ENCODE assay signal across 13 cellular contexts in the genomic region with DNA sequence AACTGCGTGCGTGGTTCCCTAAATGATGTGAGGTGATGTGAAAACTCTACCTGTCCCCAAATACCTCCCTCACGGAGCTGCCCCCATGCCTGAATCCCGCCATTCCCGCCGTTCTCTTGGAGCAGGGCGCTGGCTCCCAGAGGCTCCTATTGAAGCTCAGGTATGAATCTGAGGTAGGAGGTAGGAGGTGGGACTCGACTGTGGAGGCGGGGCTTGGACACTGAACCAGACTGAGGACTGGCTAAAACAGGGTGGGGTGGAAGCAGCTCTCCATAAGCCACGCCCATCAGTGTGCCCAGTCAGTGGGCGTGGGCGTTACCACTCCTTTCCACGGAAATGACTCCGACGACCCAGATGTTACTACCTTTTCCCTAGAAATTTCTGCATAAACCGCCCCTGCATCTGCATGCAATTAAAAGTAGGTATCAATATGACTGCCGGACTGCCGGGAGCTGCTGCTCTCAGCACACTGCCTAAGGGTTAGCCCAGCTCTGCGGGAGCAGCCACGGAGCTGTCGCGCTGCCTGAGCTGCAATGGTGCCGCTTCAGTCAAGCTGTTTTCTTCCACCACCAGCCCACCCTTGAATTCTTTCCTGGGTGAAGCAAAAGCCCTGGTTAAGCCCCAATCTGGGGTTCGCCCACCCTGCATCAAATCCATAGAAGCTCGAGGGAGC. TPM values are rescaled to one million over a fixed set of nuclear protein-coding genes. Genes with fewer than 3 reads are reported as not detected.
DNase-seq lines count a peak whose midpoint lies in the region; ATAC-seq, FAIRE-seq and TF ChIP-seq lines count a peak whose summit lies in the region.
"Had no signal": no experiment of that assay in that cellular context is flagged by ENCODE, and none has a peak within 500 bp of the region (broad histone marks: within the 10 kb centered on the region; RNA-seq: fewer than 3 reads in every experiment).

No MANE protein-coding gene starts in this region.

- H3K4me1 ChIP-seq in HCT116 (ENCODE audit: control insufficient read depth in 1 of 2, insufficient read depth in 2 of 2, low read length in 2 of 2) = peaks cover 0 to 8% of the 10 kb centered on the region in 2 experiments; a peak in 1 of 4 replicates
- H3K4me1 ChIP-seq in K562 (replicated peaks in 1 of 2; ENCODE audit: control insufficient read depth in 2 of 2, insufficient read depth in 2 of 2, low read length in 2 of 2) = peaks cover 0 to 8% of the 10 kb centered on the region in 2 experiments; a peak in 3 of 5 replicates
- no peaks in the 10 kb centered on the region for H3K4me1 ChIP-seq in osteoblast (ENCODE audit: insufficient read depth, low read length)

- BruUV-seq in HCT116 (replicated peaks; lab: Mats Ljungman, UMichigan) = no TSS peak
- BruUV-seq in K562 (replicated peaks; lab: Mats Ljungman, UMichigan) = no TSS peak

- H3K4me3 ChIP-seq in AG10803 (ENCODE audit: low read length) (peak overlapping the region; percentile 53), HCT116 (replicated peaks in 1 of 2; ENCODE audit: low read depth in 1 of 2, low read length in 2 of 2) (no peak overlapping the region), K562 (no peak overlapping the region), osteoblast (ENCODE audit: insufficient read depth, low read length) (peak overlapping the region; percentile 44)

- TF ChIP-seq CTCF in AG10803 (conservative IDR thresholded peaks at IDR 0.05; ENCODE audit: low read length) (no peak), HCT116 (IDR thresholded peaks at IDR 0.05 in 2 of 3, conservative IDR thresholded peaks at IDR 0.05 in 1 of 3; ENCODE audit: borderline replicate concordance in 1 of 3, insufficient read depth in 1 of 3, low read depth in 2 of 3, low read length in 2 of 3) (no peak), K562 (IDR thresholded peaks at IDR 0.05 in 2 of 3, conservative IDR thresholded peaks at IDR 0.05 in 1 of 3; ENCODE audit: insufficient read depth in 2 of 3, low read depth in 1 of 3, low read length in 3 of 3) (no peak), osteoblast (IDR thresholded peaks at IDR 0.05; ENCODE audit: extremely low read depth, low read depth, low read length) (no peak)

- H4K20me1 ChIP-seq in HCT116 (ENCODE audit: insufficient read depth) (no peaks in the 10 kb centered on the region), K562 (replicated peaks; ENCODE audit: control insufficient read depth, insufficient read depth, low read length) (0 out of 2 replicates have a peak, but pooled peaks cover 4% of the 10 kb centered on the region), osteoblast (ENCODE audit: insufficient read depth, low read length) (no peaks in the 10 kb centered on the region)

- H2AFZ ChIP-seq in HCT116 (ENCODE audit: low read depth, low read length, poor library complexity, severe bottlenecking) (no peak overlapping the region), K562 (ENCODE audit: low read depth, low read length) (no peak overlapping the region), osteoblast (ENCODE audit: low read length) (peak overlapping the region; percentile 12)

- H3K4me2 ChIP-seq in HCT116 (ENCODE audit: low read length) = no peak overlapping the region
- H3K4me2 ChIP-seq in K562 (ENCODE audit: insufficient read depth, low read length) = peak overlapping the region; percentile 10
- peak overlapping the region; percentile 83 for H3K4me2 ChIP-seq in osteoblast (ENCODE audit: insufficient read depth, low read length)

- TF ChIP-seq EP300 in K562 (IDR thresholded peaks at IDR 0.05; ENCODE audit: low read length) = no peak

- DNase-seq in AG10803 (ENCODE audit: low read depth) = peak; percentile 43
- DNase-seq in HCT116 (ENCODE audit: low read depth, low spot score) = no peak
- peak; percentile 37 to 61 (median 49) for DNase-seq in K562 (ENCODE audit: extremely low read depth in 1 of 4, low spot score in 3 of 4)
- no peak for DNase-seq in osteoblast (ENCODE audit: insufficient read length, low spot score, missing footprints)
- no peak for DNase-seq in stimulated activated CD4-positive, alpha-beta T cell treated with anti-CD3 and anti-CD28 coated beads, Interleukin-1b, Interleukin-23, amount 100 ng/mL, for 48 hours
- DNase-seq in hypothalamus (lab: John Stamatoyannopoulos, UW) = no peak
- no peak for DNase-seq in occipital lobe (lab: John Stamatoyannopoulos, UW)
- DNase-seq: cerebellar nuclear complex, foreskin melanocyte had no signal

- H3K9me2 ChIP-seq in HCT116 (ENCODE audit: insufficient read depth) = no peaks in the 10 kb centered on the region

- H3K9ac ChIP-seq in HCT116 (ENCODE audit: low read length) = no peak overlapping the region
- H3K9ac ChIP-seq in K562 (ENCODE audit: insufficient read depth in 1 of 2, low read depth in 2 of 2, low read length in 2 of 2) = no peak overlapping the region; a peak in 2 of 4 replicates

- in situ Hi-C loops in K562 (cut with MboI) = no loop called here

- POLR2A ChIA-PET in HCT116 (lab: Charles Lee) = no interaction called here
- POLR2A ChIA-PET in K562 (lab: Yijun Ruan, JAX) = interaction anchor here (1.0 to 1.1 kb wide), 2 partner anchors 11 to 15 kb away, joined by 3 read pairs; no protein-coding TSS in a partner anchor

- CTCF ChIA-PET in HCT116 (lab: Charles Lee) = no interaction called here
- CTCF ChIA-PET in K562 (lab: Yijun Ruan, JAX; ENCODE audit: low intra/inter-chr PET ratio) = no interaction called here

- TF ChIP-seq RAD21 in HCT116 (IDR thresholded peaks at IDR 0.05; ENCODE audit: low read depth) = no peak
- TF ChIP-seq RAD21 in K562 (CRISPR knock-in tag; conservative IDR thresholded peaks at IDR 0.05 in 1 of 2, IDR thresholded peaks at IDR 0.05 in 1 of 2) = no peak

- H3K27ac ChIP-seq in HCT116 (ENCODE audit: low read depth, low read length) (no peak overlapping the region), K562 (ENCODE audit: extremely low read depth, low read depth, low read length) (no peak overlapping the region), osteoblast (ENCODE audit: low read depth, low read length) (peak overlapping the region; percentile 56)

- TF ChIP-seq POLR2A in HCT116 (IDR thresholded peaks at IDR 0.05; ENCODE audit: borderline replicate concordance, extremely low read depth, insufficient read depth, insufficient read length) (no peak), K562 (conservative IDR thresholded peaks at IDR 0.05) (no peak)

- H3K79me2 ChIP-seq in HCT116 (ENCODE audit: insufficient read depth, low read length) (no peaks in the 10 kb centered on the region), K562 (ENCODE audit: control insufficient read depth, insufficient read depth, low read length) (no peaks in the 10 kb centered on the region), osteoblast (ENCODE audit: insufficient read depth, low read length) (peaks cover 2% of the 10 kb centered on the region)

- ATAC-seq in HCT116 (peak; percentile 80), K562 (peak; percentile 69; the same call in 2 of the 3 replicates), GM21737 (IDR thresholded peaks at IDR 0.05; ENCODE audit: unreplicated experiment) (no peak)
- ATAC-seq: stimulated activated effector memory CD8-positive, alpha-beta T cell treated with anti-CD3 and anti-CD28 coated beads, Interleukin-12 subunit alpha, Interleukin-12 subunit beta, amount 100 ng/mL, for 72 hours had no signal

- RAD21 ChIA-PET in HCT116 (lab: Charles Lee; ENCODE audit: low non-redundant PET in 1 of 2, low total read pairs in 2 of 2, uncharacterized antibody in 2 of 2, unreplicated experiment in 2 of 2) = no interaction called here

- H3K36me3 ChIP-seq in HCT116 (ENCODE audit: control insufficient read depth in 1 of 2, insufficient read depth in 2 of 2, low read length in 2 of 2) (no peaks in the 10 kb centered on the region), K562 (ENCODE audit: control insufficient read depth, insufficient read depth, low read length) (no peaks in the 10 kb centered on the region), osteoblast (ENCODE audit: insufficient read depth, low read length) (no peaks in the 10 kb centered on the region)

- H3K9me1 ChIP-seq in K562 (ENCODE audit: control insufficient read depth, insufficient read depth, low read length) = no peaks in the 10 kb centered on the region

- H3K9me3 ChIP-seq in HCT116 (ENCODE audit: control insufficient read depth in 1 of 2, insufficient read depth in 1 of 2, low read depth in 1 of 2, low read length in 2 of 2) (no peaks in the 10 kb centered on the region), K562 (replicated peaks; ENCODE audit: control insufficient read depth, insufficient read depth, low read depth, low read length) (no peaks in the 10 kb centered on the region), osteoblast (ENCODE audit: low read depth, low read length) (peaks cover 3% of the 10 kb centered on the region)

- intact Hi-C loops in HCT116 (cut with micrococcal nuclease) = loop anchor here (5.0 kb wide), 1 partner anchor 213 kb away; no protein-coding TSS in a partner anchor
- intact Hi-C loops in K562 (cut with micrococcal nuclease) = no loop called here

- no peak for FAIRE-seq in K562 (lab: Jason Lieb, UNC)

- H3K27me3 ChIP-seq in HCT116 (ENCODE audit: insufficient read depth, low read length) (no peaks in the 10 kb centered on the region), K562 (ENCODE audit: control insufficient read depth in 2 of 2, insufficient read depth in 2 of 2, low read length in 2 of 2) (peaks cover 25 to 56% of the 10 kb centered on the region in 2 experiments), osteoblast (ENCODE audit: insufficient read depth, low read length) (no peaks in the 10 kb centered on the region)

- WGBS in K562 (ENCODE audit: insufficient coverage, low coverage, missing lambda C conversion rate) = 10% methylated on average over 25 of the region's 25 CpGs

RNA-seq across cellular contexts. Expression of a gene that starts 41.0 kb away (rescaled TPM):
- total RNA-seq in HCT116 (2021; ENCODE audit: unreplicated experiment) (7.5 TPM), K562 (2014; rRNA removed) (not detected in 2 replicates), K562 (2014; rRNA removed; fragmentation: Illumina TruSeq; extraction: Trizol) (not detected in 2 replicates), K562 (2015; rRNA removed; fragmentation: Illumina TruSeq; extraction: Trizol) (not detected in 2 replicates), K562 (2021) (not detected in 2 replicates), osteoblast (2.5 and 3.2 TPM in 2 replicates), occipital lobe (0.47 TPM)
- 2.0 and 3.0 TPM in 2 replicates for polyA plus RNA-seq in HCT116 (2012)
- not detected in 2 replicates for total RNA-seq in K562 (2011; cell fraction: chromatin; rRNA removed; ENCODE audit: low replicate concordance)
- total RNA-seq in K562 (2011; cell fraction: nucleolus; rRNA removed) = not detected in 2 replicates
- total RNA-seq in K562 (2011; cell fraction: nucleoplasm; rRNA removed) = not detected in 2 replicates
- polyA plus RNA-seq in K562 (2011; rRNA removed) (not detected in 2 replicates), K562 (2014; fragmentation: Illumina TruSeq; extraction: Trizol) (not detected in 2 replicates), K562 (2014; fragmentation: Nextera tagmentation; extraction: Ambion mirVana) (not detected), K562 (2014; rRNA removed) (not detected in 2 replicates)
- not detected in 2 replicates for polyA plus RNA-seq in K562 (2011; cell fraction: cytosol; rRNA removed)
- not detected in 2 replicates for polyA plus RNA-seq in K562 (2011; cell fraction: nucleus; rRNA removed)
- polyA plus RNA-seq in K562 (2012) = not detected in 2 replicates
- not detected in 2 replicates for polyA minus RNA-seq in K562 (2011; rRNA and poly(A)+ RNA removed)
- polyA minus RNA-seq in K562 (2011; cell fraction: cytosol; rRNA and poly(A)+ RNA removed) = 0.36 TPM in 1 of 2 replicates, not detected in the other
- polyA minus RNA-seq in K562 (2011; cell fraction: nucleus; rRNA and poly(A)+ RNA removed) = 0.13 TPM in 1 of 2 replicates, not detected in the other
- total RNA-seq: activated CD8-positive, alpha-beta memory T cell treated with anti-CD3 and anti-CD28 coated beads for 36 hours had no signal

RNA-seq across cellular contexts. Expression of a gene that starts 52.8 kb away (rescaled TPM):
- total RNA-seq in HCT116 (2021; ENCODE audit: unreplicated experiment) (0.22 TPM), K562 (2014; rRNA removed) (not detected in 2 replicates), K562 (2014; rRNA removed; fragmentation: Illumina TruSeq; extraction: Trizol) (not detected in 2 replicates), K562 (2015; rRNA removed; fragmentation: Illumina TruSeq; extraction: Trizol) (not detected in 2 replicates), K562 (2021) (0.11 TPM in 2 replicates), osteoblast (2.2 and 2.4 TPM in 2 replicates), occipital lobe (0.62 TPM)
- polyA plus RNA-seq in HCT116 (2012) = 0.04 and 0.10 TPM in 2 replicates
- total RNA-seq in K562 (2011; cell fraction: chromatin; rRNA removed; ENCODE audit: low replicate concordance) = not detected in 2 replicates
- total RNA-seq in K562 (2011; cell fraction: nucleolus; rRNA removed) = not detected in 2 replicates
- total RNA-seq in K562 (2011; cell fraction: nucleoplasm; rRNA removed) = not detected in 2 replicates
- polyA plus RNA-seq in K562 (2011; rRNA removed) (not detected in 2 replicates), K562 (2014; fragmentation: Illumina TruSeq; extraction: Trizol) (not detected in 2 replicates), K562 (2014; fragmentation: Nextera tagmentation; extraction: Ambion mirVana) (under 1 TPM; 0.01 to 0.08 TPM), K562 (2014; rRNA removed) (0.11 and 0.13 TPM in 2 replicates)
- polyA plus RNA-seq in K562 (2011; cell fraction: cytosol; rRNA removed) = not detected in 2 replicates
- 0.13 TPM in 1 of 2 replicates, not detected in the other for polyA plus RNA-seq in K562 (2011; cell fraction: nucleus; rRNA removed)
- 0.10 TPM in 1 of 2 replicates, not detected in the other for polyA plus RNA-seq in K562 (2012)
- not detected in 2 replicates for polyA minus RNA-seq in K562 (2011; rRNA and poly(A)+ RNA removed)
- not detected in 2 replicates for polyA minus RNA-seq in K562 (2011; cell fraction: cytosol; rRNA and poly(A)+ RNA removed)
- polyA minus RNA-seq in K562 (2011; cell fraction: nucleus; rRNA and poly(A)+ RNA removed) = not detected in 2 replicates
- total RNA-seq: activated CD8-positive, alpha-beta memory T cell treated with anti-CD3 and anti-CD28 coated beads for 36 hours had no signal
- polyA plus RNA-seq: neural cell had no signal

Comparison
In these comparisons a context has a peak if more than half of its experiments do, and no peak if none do; other contexts are left out.
1. DNase-seq: peak in AG10803 (single experiment) and K562 (4 of 4); none in HCT116 (single experiment), osteoblast (single experiment), stimulated activated CD4-positive, alpha-beta T cell treated with anti-CD3 and anti-CD28 coated beads, Interleukin-1b, Interleukin-23, amount 100 ng/mL, for 48 hours (single experiment), hypothalamus (0 of 51) and occipital lobe (single experiment).
2. H3K4me3 ChIP-seq: peak in AG10803 (single experiment) and osteoblast (single experiment); none in HCT116 (0 of 2) and K562 (single experiment).